Comparison of ENCODE assay signal across 27 cellular contexts in genomic region chr18:9130806-9131205, GRCh38. TPM values are rescaled to one million over a fixed set of nuclear protein-coding genes. Genes with fewer than 3 reads are reported as not detected.
DNase-seq lines count a peak whose midpoint lies in the region; ATAC-seq and TF ChIP-seq lines count a peak whose summit lies in the region.
"Had no signal": no experiment of that assay in that cellular context is flagged by ENCODE, and none has a peak within 500 bp of the region (broad histone marks: within the 10 kb centered on the region; RNA-seq: fewer than 3 reads in every experiment).

No MANE protein-coding gene starts in this region.

- no peaks in the 10 kb centered on the region for H3K27me3 ChIP-seq in smooth muscle cell (ENCODE audit: low read depth)
- H3K27me3 ChIP-seq: adrenal gland, heart right ventricle, vagina had no signal

- H3F3A ChIP-seq in smooth muscle cell (ENCODE audit: low read depth) = peaks cover 67% of the 10 kb centered on the region

- peaks cover 30% of the 10 kb centered on the region for H3K36me3 Mint-ChIP-seq in activated naive CD4-positive, alpha-beta T cell treated with anti-CD3 and anti-CD28 coated beads, Interleukin-2, amount 50 U/mL, for 24 hours
- H3K36me3 Mint-ChIP-seq in activated T-helper 2 cell treated with anti-CD3 and anti-CD28 coated beads, Interferon-gamma antibody, Interleukin-2, Interleukin-4, amounts not matched to agents 10 μg/mL and 5 μg/mL and 100 μg/mL, durations not matched to agents 14 hours and 24 hours and 36 hours (ENCODE audit: low read depth) = peaks cover 84% of the 10 kb centered on the region

- H3K4me3 ChIP-seq in smooth muscle cell = no peak overlapping the region
- H3K4me3 ChIP-seq: adrenal gland, heart right ventricle, thoracic aorta, vagina had no signal

- H3K9ac ChIP-seq in smooth muscle cell (ENCODE audit: low read depth) = no peak overlapping the region

- peak overlapping the region; percentile 59 for H3K27ac ChIP-seq in smooth muscle cell (ENCODE audit: low read depth)
- H3K27ac ChIP-seq: adrenal gland, C4-2B, vagina had no signal

- ATAC-seq in esophagus mucosa (peak; percentile 36), GM21526 (IDR thresholded peaks at IDR 0.05; ENCODE audit: low FRiP score, unreplicated experiment) (no peak)
- ATAC-seq: heart right ventricle; left cardiac atrium; SK-N-SH treated with all-trans-retinoic acid at 6 μM for 48 hours; stimulated activated naive B cell treated with anti-CD40 and anti-IgM and Interleukin-4, amounts not matched to agents 10 μg/mL and 1 μg/mL and 100 μg/mL, for 72 hours had no signal

- no peak for DNase-seq in activated naive CD4-positive, alpha-beta T cell treated with Interleukin-2 at 50 U/mL for 16 hours
- peak; percentile 45 for DNase-seq in RKO (ENCODE audit: low spot score)
- DNase-seq in smooth muscle cell (lab: John Stamatoyannopoulos, UW; ENCODE audit: unreplicated experiment) = no peak
- DNase-seq in activated T-helper 2 cell treated with anti-CD3 and anti-CD28 coated beads, Interferon-gamma antibody, Interleukin-2, Interleukin-4, amounts not matched to agents 10 μg/mL and 5 μg/mL and 100 μg/mL, durations not matched to agents 14 hours and 24 hours and 36 hours (ENCODE audit: low spot score) = no peak
- DNase-seq in GM20000 (ENCODE audit: low spot score) = no peak
- DNase-seq: adrenal gland; GDM1; H9; heart right ventricle; KG1; left cardiac atrium; MV-4-11; NCI-H2171; NCI-H524 treated with DMSO at 0.1 percent for 48 hours; posterior cingulate gyrus; stimulated activated CD4-positive, alpha-beta T cell treated with anti-CD3 and anti-CD28 coated beads, Interleukin-1b, Interleukin-23, amount 100 ng/mL, for 48 hours; stimulated activated naive B cell treated with anti-CD40 and anti-IgM and Interleukin-4, amounts not matched to agents 10 μg/mL and 1 μg/mL and 100 μg/mL, for 72 hours had no signal

- peaks cover 87% of the 10 kb centered on the region for H3K4me1 Mint-ChIP-seq in activated naive CD4-positive, alpha-beta T cell treated with anti-CD3 and anti-CD28 coated beads, Interleukin-2, amount 50 U/mL, for 24 hours
- peaks cover 45% of the 10 kb centered on the region for H3K4me1 Mint-ChIP-seq in activated T-helper 2 cell treated with anti-CD3 and anti-CD28 coated beads, Interferon-gamma antibody, Interleukin-2, Interleukin-4, amounts not matched to agents 10 μg/mL and 5 μg/mL and 100 μg/mL, durations not matched to agents 14 hours and 24 hours and 36 hours (ENCODE audit: low read depth)

- no peak overlapping the region for H3K4me2 ChIP-seq in smooth muscle cell

- TF ChIP-seq CTCF in smooth muscle cell (IDR thresholded peaks at IDR 0.05; ENCODE audit: borderline replicate concordance, insufficient read depth, poor library complexity, severe bottlenecking) = no peak
- no peak for TF ChIP-seq CTCF in GM20000 (IDR thresholded peaks at IDR 0.05; ENCODE audit: extremely low read depth, missing control alignments)

- H3K4me1 ChIP-seq in smooth muscle cell (ENCODE audit: low read depth) = peaks cover 9% of the 10 kb centered on the region

- 63% methylated on average over 2 of the region's 2 CpGs for WGBS in smooth muscle cell (ENCODE audit: low lambda C conversion rate)

- no peak overlapping the region for H3K4me3 Mint-ChIP-seq in activated naive CD4-positive, alpha-beta T cell treated with anti-CD3 and anti-CD28 coated beads, Interleukin-2, amount 50 U/mL, for 24 hours
- no peak overlapping the region for H3K4me3 Mint-ChIP-seq in activated T-helper 2 cell treated with anti-CD3 and anti-CD28 coated beads, Interferon-gamma antibody, Interleukin-2, Interleukin-4, amounts not matched to agents 10 μg/mL and 5 μg/mL and 100 μg/mL, durations not matched to agents 14 hours and 24 hours and 36 hours (ENCODE audit: low read depth)
- H3K4me3 Mint-ChIP-seq: activated T-helper 1 cell treated with anti-CD3 and anti-CD28 coated beads, Interleukin-12 subunit alpha, Interleukin-12 subunit beta, Interleukin-2, Interleukin-4 antibody, amounts not matched to agents 30 ng/mL and 10 ng/mL and 1 ng/mL, durations not matched to agents 14 hours and 24 hours and 36 hours; dendritic cell treated with granulocyte-macrophage colony-stimulating factor and Interleukin-4, amounts not matched to agents 40 ng/mL and 50 ng/mL, for 4 days; H9; nephron; stimulated activated naive B cell treated with anti-CD40 and anti-IgM and Interleukin-4, amounts not matched to agents 10 μg/mL and 1 μg/mL and 100 μg/mL, for 72 hours had no signal

- H3K79me2 ChIP-seq in smooth muscle cell (ENCODE audit: low read depth) = peaks cover 18% of the 10 kb centered on the region

- H4K20me1 ChIP-seq in smooth muscle cell (ENCODE audit: low read depth) = peaks cover 30% of the 10 kb centered on the region

- peaks cover 9% of the 10 kb centered on the region for H3K36me3 ChIP-seq in smooth muscle cell (ENCODE audit: low read depth)

- H3K9me3 Mint-ChIP-seq in activated naive CD4-positive, alpha-beta T cell treated with anti-CD3 and anti-CD28 coated beads, Interleukin-2, amount 50 U/mL, for 24 hours = no peaks in the 10 kb centered on the region
- H3K9me3 Mint-ChIP-seq in activated T-helper 2 cell treated with anti-CD3 and anti-CD28 coated beads, Interferon-gamma antibody, Interleukin-2, Interleukin-4, amounts not matched to agents 10 μg/mL and 5 μg/mL and 100 μg/mL, durations not matched to agents 14 hours and 24 hours and 36 hours = no peaks in the 10 kb centered on the region
- H3K9me3 Mint-ChIP-seq: activated T-helper 1 cell treated with anti-CD3 and anti-CD28 coated beads, Interleukin-12 subunit alpha, Interleukin-12 subunit beta, Interleukin-2, Interleukin-4 antibody, amounts not matched to agents 30 ng/mL and 10 ng/mL and 1 ng/mL, durations not matched to agents 14 hours and 24 hours and 36 hours; dendritic cell treated with granulocyte-macrophage colony-stimulating factor and Interleukin-4, amounts not matched to agents 40 ng/mL and 50 ng/mL, for 4 days; H9; nephron; stimulated activated naive B cell treated with anti-CD40 and anti-IgM and Interleukin-4, amounts not matched to agents 10 μg/mL and 1 μg/mL and 100 μg/mL, for 72 hours had no signal

- H2AFZ ChIP-seq in smooth muscle cell (ENCODE audit: low read depth) = no peak overlapping the region

- H3K27me3 Mint-ChIP-seq in activated naive CD4-positive, alpha-beta T cell treated with anti-CD3 and anti-CD28 coated beads, Interleukin-2, amount 50 U/mL, for 24 hours = no peaks in the 10 kb centered on the region
- no peaks in the 10 kb centered on the region for H3K27me3 Mint-ChIP-seq in activated T-helper 2 cell treated with anti-CD3 and anti-CD28 coated beads, Interferon-gamma antibody, Interleukin-2, Interleukin-4, amounts not matched to agents 10 μg/mL and 5 μg/mL and 100 μg/mL, durations not matched to agents 14 hours and 24 hours and 36 hours (ENCODE audit: low read depth)
- H3K27me3 Mint-ChIP-seq: dendritic cell treated with granulocyte-macrophage colony-stimulating factor and Interleukin-4, amounts not matched to agents 40 ng/mL and 50 ng/mL, for 4 days; stimulated activated naive B cell treated with anti-CD40 and anti-IgM and Interleukin-4, amounts not matched to agents 10 μg/mL and 1 μg/mL and 100 μg/mL, for 72 hours had no signal

- intact Hi-C loops in activated T-helper 2 cell treated with anti-CD3 and anti-CD28 coated beads, Interferon-gamma antibody, Interleukin-2, Interleukin-4, amounts not matched to agents 10 μg/mL and 5 μg/mL and 100 μg/mL, durations not matched to agents 14 hours and 24 hours and 36 hours (cut with micrococcal nuclease) = no loop called here

- H3K27ac Mint-ChIP-seq in activated naive CD4-positive, alpha-beta T cell treated with anti-CD3 and anti-CD28 coated beads, Interleukin-2, amount 50 U/mL, for 24 hours = peak overlapping the region; percentile 59
- no peak overlapping the region for H3K27ac Mint-ChIP-seq in activated T-helper 2 cell treated with anti-CD3 and anti-CD28 coated beads, Interferon-gamma antibody, Interleukin-2, Interleukin-4, amounts not matched to agents 10 μg/mL and 5 μg/mL and 100 μg/mL, durations not matched to agents 14 hours and 24 hours and 36 hours
- H3K27ac Mint-ChIP-seq: activated T-helper 1 cell treated with anti-CD3 and anti-CD28 coated beads, Interleukin-12 subunit alpha, Interleukin-12 subunit beta, Interleukin-2, Interleukin-4 antibody, amounts not matched to agents 30 ng/mL and 10 ng/mL and 1 ng/mL, durations not matched to agents 14 hours and 24 hours and 36 hours; dendritic cell treated with granulocyte-macrophage colony-stimulating factor and Interleukin-4, amounts not matched to agents 40 ng/mL and 50 ng/mL, for 4 days; H9; nephron had no signal

- no peaks in the 10 kb centered on the region for H3K9me3 ChIP-seq in smooth muscle cell (replicated peaks; ENCODE audit: low read depth)
- H3K9me3 ChIP-seq: adrenal gland, heart right ventricle, thoracic aorta, vagina had no signal

RNA-seq across cellular contexts. Expression of gene ANKRD12, which starts 5.8 kb away (rescaled TPM):
- total RNA-seq in esophagus mucosa = 30.8 TPM
- total RNA-seq in smooth muscle cell = 28.8 and 36.3 TPM in 2 replicates
- polyA plus RNA-seq in smooth muscle cell = 40.3 and 43.7 TPM in 2 replicates
- 66.0 and 68.7 TPM in 2 replicates for total RNA-seq in activated T-helper 2 cell treated with anti-CD3 and anti-CD28 coated beads, Interferon-gamma antibody, Interleukin-2, Interleukin-4, amounts not matched to agents 10 μg/mL and 5 μg/mL and 100 μg/mL, durations not matched to agents 14 hours and 24 hours and 36 hours

RNA-seq across cellular contexts. Expression of gene NDUFV2, which starts 28.3 kb away (rescaled TPM):
- 156 TPM for total RNA-seq in esophagus mucosa
- total RNA-seq in smooth muscle cell = 117 and 131 TPM in 2 replicates
- 153 and 200 TPM in 2 replicates for polyA plus RNA-seq in smooth muscle cell
- total RNA-seq in activated T-helper 2 cell treated with anti-CD3 and anti-CD28 coated beads, Interferon-gamma antibody, Interleukin-2, Interleukin-4, amounts not matched to agents 10 μg/mL and 5 μg/mL and 100 μg/mL, durations not matched to agents 14 hours and 24 hours and 36 hours = 329 and 341 TPM in 2 replicates
